8 cellular contexts compared by ENCODE assay signal in genomic region chr5:54419573-54420423, GRCh38. TPM values are rescaled to one million over a fixed set of nuclear protein-coding genes. Genes with fewer than 3 reads are reported as not detected.
A peak's percentile ranks its signal among the peaks of the same experiment; 100 is the strongest.
DNase-seq lines count a peak whose midpoint lies in the region; ATAC-seq and TF ChIP-seq lines count a peak whose summit lies in the region.
"Not testable (repeated sequence)": the region's sequence is repeated elsewhere in the genome, so short reads cannot be mapped to it uniquely, and the experiment has no call there.

No MANE protein-coding gene starts in this region.

- not testable (repeated sequence) for BruUV-seq in PC-9 (replicated peaks; lab: Mats Ljungman, UMichigan)

- 32 to 41% methylated on average over 9 to 10 of the region's 10 CpGs for WGBS in upper lobe of left lung, 2 donors

- not testable (repeated sequence) for TF ChIP-seq EP300 in upper lobe of left lung (IDR thresholded peaks at IDR 0.05)

- not testable (repeated sequence) for H3K4me3 ChIP-seq in DND-41 (ENCODE audit: low read depth in 1 of 2, low read length in 2 of 2); PC-9; adipocyte (ENCODE audit: low read length); fibroblast of villous mesenchyme (ENCODE audit: low read depth, low read length); mucosa of descending colon; upper lobe of left lung

- ATAC-seq in DND-41 (ENCODE audit: insufficient read depth, low read depth) (peak; percentile 71), mucosa of descending colon (peak; percentile 69), upper lobe of left lung (ENCODE audit: low FRiP score in 2 of 2) (peak; percentile 63 to 82)

- H3K27me3 ChIP-seq in DND-41 (ENCODE audit: insufficient read depth, low read length, poor library complexity); PC-9 (ENCODE audit: insufficient read depth, low read depth); adipocyte (replicated peaks; ENCODE audit: control insufficient read depth, insufficient read depth, low read length); upper lobe of left lung: not testable (repeated sequence)

- not testable (repeated sequence) for H3K9me2 ChIP-seq in PC-9 (ENCODE audit: insufficient read depth)

- not testable (repeated sequence) for H3K36me3 ChIP-seq in DND-41 (ENCODE audit: insufficient read depth, low read length); PC-9 (ENCODE audit: low read depth); adipocyte (ENCODE audit: control insufficient read depth, insufficient read depth, low read length, severe bottlenecking); mucosa of descending colon (ENCODE audit: low read depth); upper lobe of left lung

- H2AFZ ChIP-seq in DND-41 (ENCODE audit: low read depth, low read length); PC-9: not testable (repeated sequence)

- CTCF ChIA-PET in PC-9 (lab: Charles Lee), result not testable (repeated sequence)

- not testable (repeated sequence) for H3K79me2 ChIP-seq in DND-41 (ENCODE audit: insufficient read depth, low read length); PC-9 (ENCODE audit: low read depth)

- TF ChIP-seq CTCF in DND-41 (IDR thresholded peaks at IDR 0.05; ENCODE audit: borderline replicate concordance, extremely low read depth, low read length, poor library complexity, severe bottlenecking) (peak; percentile 86), PC-9 (conservative IDR thresholded peaks at IDR 0.05) (peak; percentile 86), fibroblast of villous mesenchyme (IDR thresholded peaks at IDR 0.05; ENCODE audit: insufficient read depth, low read depth, low read length) (peak; percentile 76), mucosa of descending colon (IDR thresholded peaks at IDR 0.05) (peak; percentile 53), upper lobe of left lung (IDR thresholded peaks at IDR 0.05) (peak; percentile 56 to 76 (median 68))

- POLR2A ChIA-PET in PC-9 (lab: Charles Lee; ENCODE audit: unreplicated experiment), result not testable (repeated sequence)

- H3K4me2 ChIP-seq in DND-41 (ENCODE audit: insufficient read depth, low read length); PC-9: not testable (repeated sequence)

- H3F3A ChIP-seq in PC-9 (ENCODE audit: insufficient read depth, low read depth), result not testable (repeated sequence)

- H3K9me3 ChIP-seq in DND-41 (ENCODE audit: insufficient read depth, low read length, severe bottlenecking); PC-9 (ENCODE audit: insufficient read depth, low read depth); adipocyte (ENCODE audit: control insufficient read depth, low read length); mucosa of descending colon; upper lobe of left lung: not testable (repeated sequence)

- H3K27ac ChIP-seq in DND-41 (ENCODE audit: low read length); PC-9; upper lobe of left lung: not testable (repeated sequence)

- DNase-seq in DND-41 (peak; percentile 18), HCEC 1CT (peak; percentile 58), NCI-H1048 (lab: John Stamatoyannopoulos, UW) (peak; percentile 23), PC-9 (peak; percentile 1 to 42), adipocyte (ENCODE audit: low read depth) (peak; percentile 90), fibroblast of villous mesenchyme (ENCODE audit: low read depth) (peak; percentile 67), mucosa of descending colon (peak in 1 of 3 donors; percentile 59)
- not testable (repeated sequence) for DNase-seq in upper lobe of left lung

- not testable (repeated sequence) for H3K4me1 ChIP-seq in DND-41 (ENCODE audit: insufficient read depth, low read length); PC-9 (replicated peaks; ENCODE audit: insufficient read depth); adipocyte (ENCODE audit: control insufficient read depth, insufficient read depth, low read length); mucosa of descending colon (ENCODE audit: low read depth); upper lobe of left lung

- not testable (repeated sequence) for TF ChIP-seq POLR2A in upper lobe of left lung (IDR thresholded peaks at IDR 0.05)

- not testable (repeated sequence) for H4K20me1 ChIP-seq in DND-41 (ENCODE audit: insufficient read depth, low read length); PC-9 (ENCODE audit: insufficient read depth)

- intact Hi-C loops in PC-9 (cut with micrococcal nuclease; ENCODE audit: unreplicated experiment), result not testable (repeated sequence)
- intact Hi-C loops in mucosa of descending colon (cut with DNase I, micrococcal nuclease), result loop anchor here (5.0 to 10.0 kb wide), 2 partner anchors 175 to 177 kb away; no protein-coding TSS in a partner anchor

- not testable (repeated sequence) for H3K9ac ChIP-seq in DND-41 (ENCODE audit: low read depth, low read length); adipocyte (ENCODE audit: low read length)

RNA-seq across cellular contexts. Expression of gene HSPB3, which starts 35.7 kb away (rescaled TPM):
- total RNA-seq in PC-9 (2021), result not detected in 2 replicates
- total RNA-seq in fibroblast of villous mesenchyme, result 1.7 and 6.1 TPM in 2 replicates
- 1 to 10 TPM in 2 of 3 donors, under 1 TPM in 1; 0.78 to 4.6 (median 1.5) TPM for total RNA-seq in mucosa of descending colon
- total RNA-seq in upper lobe of left lung, result 1 to 10 TPM in 2 of 6 donors, under 1 TPM in 2, not detected in 2; 0.44 to 3.3 (median 1.6) TPM
